In genomic region chr16:559411-560207, GRCh38 we compare ENCODE assay signal across 17 cellular contexts. TPM values are rescaled to one million over a fixed set of nuclear protein-coding genes. Genes with fewer than 3 reads are reported as not detected.
DNase-seq lines count a peak whose midpoint lies in the region; ATAC-seq, FAIRE-seq and TF ChIP-seq lines count a peak whose summit lies in the region.
"Had no signal": no experiment of that assay in that cellular context is flagged by ENCODE, and none has a peak within 500 bp of the region (broad histone marks: within the 10 kb centered on the region; RNA-seq: fewer than 3 reads in every experiment).

No MANE protein-coding gene starts in this region.

- no peak overlapping the region for H2AK5ac ChIP-seq in mesenchymal stem cell (ENCODE audit: low read length, severe bottlenecking)

- no peak for TF ChIP-seq RAD21 in HepG2 (CRISPR knock-in tag; IDR thresholded peaks at IDR 0.05)

- in situ Hi-C loops in HepG2 (cut with HindIII; ENCODE audit: extremely low pct_ligation_motif_present, low pct_unique_long_range_greater_than_20kb): no loop called here

- H3K79me2 ChIP-seq in HepG2 (ENCODE audit: insufficient read depth, low read length): no peaks in the 10 kb centered on the region

- no peak overlapping the region for H2BK5ac ChIP-seq in mesenchymal stem cell (ENCODE audit: low read depth, low read length, poor library complexity, severe bottlenecking)

- H3K4me3 ChIP-seq in HepG2 (replicated peaks in 1 of 3; ENCODE audit: insufficient read depth in 1 of 3, low read depth in 2 of 3, low read length in 3 of 3) (peak overlapping the region; percentile 5 to 67 (median 25)), right lobe of liver (no peak overlapping the region), kidney (ENCODE audit: low read length in 2 of 2) (no peak overlapping the region), mesenchymal stem cell (ENCODE audit: insufficient read depth in 1 of 2, low read depth in 1 of 2, low read length in 2 of 2) (no peak overlapping the region)
- H3K4me3 ChIP-seq: heart right ventricle, thoracic aorta had no signal

- H3K4me2 ChIP-seq in HepG2 (ENCODE audit: low read depth, low read length): peak overlapping the region; percentile 85
- H3K4me2 ChIP-seq in mesenchymal stem cell (ENCODE audit: low read length, poor library complexity, severe bottlenecking): no peak overlapping the region

- no peaks in the 10 kb centered on the region for H3K9me3 ChIP-seq in HepG2 (ENCODE audit: low read length)
- H3K9me3 ChIP-seq in right lobe of liver: no peaks in the 10 kb centered on the region
- no peaks in the 10 kb centered on the region for H3K9me3 ChIP-seq in kidney (ENCODE audit: control insufficient read depth in 1 of 2, low read length in 2 of 2)
- H3K9me3 ChIP-seq in mesenchymal stem cell (ENCODE audit: control insufficient read depth, low read length): no peaks in the 10 kb centered on the region
- H3K9me3 ChIP-seq: ascending aorta, heart right ventricle, thoracic aorta had no signal

- H3K36me3 Mint-ChIP-seq in WTC11: no peaks in the 10 kb centered on the region

- peaks cover 29% of the 10 kb centered on the region for H3K27me3 Mint-ChIP-seq in WTC11 (ENCODE audit: low read depth)

- H3K4me1 ChIP-seq in HepG2 (ENCODE audit: insufficient read depth, low read length) (peaks cover 72% of the 10 kb centered on the region), right lobe of liver (peaks cover 0 to 10% (median 0%) of the 10 kb centered on the region in 4 donors), kidney (ENCODE audit: control insufficient read depth in 1 of 2, insufficient read depth in 1 of 2, low read depth in 1 of 2, low read length in 2 of 2) (peaks cover 3 to 21% of the 10 kb centered on the region in 2 donors), mesenchymal stem cell (ENCODE audit: control insufficient read depth, insufficient read depth, low read depth, low read length) (peaks cover 33% of the 10 kb centered on the region)

- H3K9me3 Mint-ChIP-seq in WTC11: no peaks in the 10 kb centered on the region

- H3K27ac ChIP-seq in HepG2 (ENCODE audit: extremely low read length, insufficient read depth, low read length) (no peak overlapping the region), right lobe of liver (no peak overlapping the region), kidney (ENCODE audit: low read depth in 2 of 2, low read length in 2 of 2) (peak overlapping the region; percentile 32 to 53), mesenchymal stem cell (ENCODE audit: low read length, poor library complexity, severe bottlenecking) (no peak overlapping the region)
- H3K27ac ChIP-seq: ascending aorta, heart right ventricle, thoracic aorta had no signal

- H3K27me3 ChIP-seq in HepG2 (ENCODE audit: control insufficient read depth in 1 of 2, insufficient read depth in 2 of 2, low read length in 2 of 2) (peaks cover 14 to 49% of the 10 kb centered on the region in 2 experiments), right lobe of liver (no peaks in the 10 kb centered on the region), mesenchymal stem cell (ENCODE audit: control insufficient read depth in 1 of 2, insufficient read depth in 1 of 2, low read length in 2 of 2) (peaks cover 38 to 46% of the 10 kb centered on the region in 2 experiments)

- H2BK15ac ChIP-seq in mesenchymal stem cell (ENCODE audit: low read depth, poor library complexity, severe bottlenecking): no peak overlapping the region

- H3K79me1 ChIP-seq in mesenchymal stem cell (replicated peaks; ENCODE audit: low read length, poor library complexity, severe bottlenecking): no peaks in the 10 kb centered on the region

- POLR2A ChIA-PET in HepG2 (lab: Yijun Ruan, JAX) (interaction anchor here (0.5 to 2.3 kb wide), 5 partner anchors 17 to 862 kb away, joined by 3 to 17 read pairs (median 3); no protein-coding TSS in a partner anchor), WTC11 (lab: Charles Lee) (no interaction called here)

- H4K20me1 ChIP-seq in HepG2 (ENCODE audit: insufficient read depth, low read length): no peaks in the 10 kb centered on the region

- H3K14ac ChIP-seq in mesenchymal stem cell (ENCODE audit: low read length in 2 of 2): no peak overlapping the region

- CTCF ChIA-PET in HepG2 (lab: Yijun Ruan, JAX; ENCODE audit: low intra/inter-chr PET ratio, low total read pairs) (no interaction called here), WTC11 (lab: Charles Lee) (interaction anchor here (0.9 to 1.5 kb wide), 7 partner anchors 10 to 168 kb away, joined by 3 to 5 read pairs (median 4); no protein-coding TSS in a partner anchor)

- no peak overlapping the region for H2AFZ ChIP-seq in HepG2 (ENCODE audit: low read length)
- H2AFZ ChIP-seq in mesenchymal stem cell (ENCODE audit: low read depth, low read length): no peak overlapping the region

- no peak overlapping the region for H4K91ac ChIP-seq in mesenchymal stem cell (ENCODE audit: low read length)

- peak overlapping the region; percentile 49; the same call in 1 of the 2 replicates for H3K9ac ChIP-seq in HepG2 (ENCODE audit: insufficient read depth, low read depth, low read length)
- H3K9ac ChIP-seq in kidney (ENCODE audit: low read length in 2 of 2): no peak overlapping the region
- H3K9ac ChIP-seq in mesenchymal stem cell (ENCODE audit: low read length): no peak overlapping the region

- H2BK12ac ChIP-seq in mesenchymal stem cell (ENCODE audit: low read length in 2 of 2): no peak overlapping the region

- no TSS peak for BruUV-seq in HepG2 (replicated peaks; lab: Mats Ljungman, UMichigan)

- intact Hi-C loops in HepG2 (cut with micrococcal nuclease; ENCODE audit: unreplicated experiment) (no loop called here), right lobe of liver (cut with DNase I) (no loop called here), kidney (cut with DNase I) (no loop called here)

- no peak overlapping the region for H4K8ac ChIP-seq in mesenchymal stem cell (ENCODE audit: low read length)

- FAIRE-seq in HepG2 (lab: Jason Lieb, UNC) (no peak), kidney (lab: Jason Lieb, UNC) (no peak)
- FAIRE-seq: endometrium had no signal

- no peak overlapping the region for H2BK120ac ChIP-seq in mesenchymal stem cell (ENCODE audit: low read depth, low read length)

- ATAC-seq in HepG2: peak; percentile 41
- ATAC-seq in right lobe of liver: no peak
- peak; percentile 19 for ATAC-seq in WTC11
- no peak for ATAC-seq in GM18907 (IDR thresholded peaks at IDR 0.05; ENCODE audit: unreplicated experiment)
- ATAC-seq in HG03442 (IDR thresholded peaks at IDR 0.05; ENCODE audit: unreplicated experiment): no peak

- peak overlapping the region in 1 of 2 experiments; percentile 50 for H3K23ac ChIP-seq in mesenchymal stem cell (ENCODE audit: low read length in 2 of 2)

- WGBS in HepG2 (ENCODE audit: low lambda C conversion rate): 7% methylated on average over 13 of the region's 63 CpGs
- WGBS in right lobe of liver (ENCODE audit: insufficient coverage, low coverage, low lambda C conversion rate, missing lambda C conversion rate): 36% methylated on average over 6 of the region's 63 CpGs
- WGBS in mesenchymal stem cell: 19% methylated on average over 26 of the region's 63 CpGs

- H3K4ac ChIP-seq in mesenchymal stem cell (ENCODE audit: low read depth in 1 of 2, low read length in 2 of 2): no peak overlapping the region

- TF ChIP-seq POLR2A in HepG2 (IDR thresholded peaks at IDR 0.05; ENCODE audit: insufficient read depth in 1 of 2, low read depth in 2 of 2, low read length in 2 of 2) (no peak), right lobe of liver (IDR thresholded peaks at IDR 0.05) (no peak)

- H3K36me3 ChIP-seq in HepG2 (replicated peaks in 1 of 2; ENCODE audit: control insufficient read depth in 1 of 2, insufficient read depth in 2 of 2, low read length in 2 of 2) (no peaks in the 10 kb centered on the region), right lobe of liver (no peaks in the 10 kb centered on the region), kidney (ENCODE audit: control insufficient read depth in 1 of 2, insufficient read depth in 2 of 2, low read length in 2 of 2) (no peaks in the 10 kb centered on the region), mesenchymal stem cell (ENCODE audit: control insufficient read depth in 1 of 2, insufficient read depth in 2 of 2, low read depth in 1 of 2, low read length in 2 of 2) (peaks cover 0 to 13% of the 10 kb centered on the region in 2 experiments)
- H3K36me3 ChIP-seq: ascending aorta, heart right ventricle, thoracic aorta had no signal

- no peak for TF ChIP-seq EP300 in HepG2 (IDR thresholded peaks at IDR 0.05; ENCODE audit: low read depth in 2 of 2, low read length in 2 of 2)
- TF ChIP-seq EP300 in HepG2 (CRISPR knock-in tag; IDR thresholded peaks at IDR 0.05; ENCODE audit: borderline replicate concordance): no peak

- no peak overlapping the region for H3K27ac Mint-ChIP-seq in WTC11

- no peaks in the 10 kb centered on the region for H3K4me1 Mint-ChIP-seq in WTC11

- no peak overlapping the region for H3K18ac ChIP-seq in mesenchymal stem cell (ENCODE audit: low read depth in 1 of 2, low read length in 2 of 2)

- H3K4me3 Mint-ChIP-seq in WTC11: peak overlapping the region; percentile 62

- DNase-seq in HepG2 (ENCODE audit: low spot score) (no peak), right lobe of liver (no peak), WTC11 (ENCODE audit: low spot score) (no peak), kidney (no peak), NOMO-1 treated with DMSO at 0.1 percent for 48 hours (lab: John Stamatoyannopoulos, UW; ENCODE audit: unreplicated experiment) (no peak), mesenchymal stem cell (no peak)
- DNase-seq: EL, heart right ventricle, NCI-H1105, NCI-H2107, NCI-H748 treated with DMSO at 0.1 percent for 48 hours had no signal

- TF ChIP-seq CTCF in HepG2 (CRISPR knock-in tag; IDR thresholded peaks at IDR 0.05) (no peak), right lobe of liver (IDR thresholded peaks at IDR 0.05) (no peak), WTC11 (IDR thresholded peaks at IDR 0.05) (no peak), kidney (IDR thresholded peaks at IDR 0.05; ENCODE audit: borderline replicate concordance, extremely low read depth, insufficient read depth) (no peak)

RNA-seq across cellular contexts. Expression of gene PRR35, which starts 0.6 kb away (rescaled TPM):
- total RNA-seq in HepG2 (2016; rRNA removed; fragmentation: Illumina TruSeq; extraction: Trizol) (0.07 TPM in 1 of 2 replicates, not detected in the other), right lobe of liver (not detected), WTC11 (2021) (0.72 to 1.1 TPM (median 0.94 TPM) in 3 replicates), kidney (1.8 TPM)
- not detected in 2 replicates for total RNA-seq in HepG2 (2016; cell fraction: cytosol; rRNA removed; fragmentation: Illumina TruSeq; extraction: Trizol; ENCODE audit: low read depth)
- not detected in 2 replicates for total RNA-seq in HepG2 (2016; cell fraction: insoluble cytoplasmic fraction; rRNA removed; fragmentation: Illumina TruSeq; extraction: Trizol)
- not detected in 2 replicates for total RNA-seq in HepG2 (2016; cell fraction: membrane; rRNA removed; fragmentation: Illumina TruSeq; extraction: Trizol)
- total RNA-seq in HepG2 (2016; cell fraction: nucleus; rRNA removed; fragmentation: Illumina TruSeq; extraction: Trizol): not detected in 2 replicates
- polyA plus RNA-seq in HepG2 (2011; rRNA removed) (0.16 and 0.38 TPM in 2 replicates), kidney (ENCODE audit: insufficient read depth, low read depth, low replicate concordance) (24.4 TPM)
- polyA plus RNA-seq in HepG2 (2011; cell fraction: cytosol; rRNA removed): 0.23 and 0.28 TPM in 2 replicates
- polyA plus RNA-seq in HepG2 (2011; cell fraction: nucleus; rRNA removed): 0.81 and 1.2 TPM in 2 replicates
- 0.63 and 0.74 TPM in 2 replicates for polyA plus RNA-seq in HepG2 (2012)
- not detected in 2 replicates for polyA plus RNA-seq in HepG2 (2016; cell fraction: cytosol; fragmentation: Illumina TruSeq; extraction: Trizol; ENCODE audit: low read depth)
- not detected in 2 replicates for polyA plus RNA-seq in HepG2 (2016; cell fraction: insoluble cytoplasmic fraction; fragmentation: Illumina TruSeq; extraction: Trizol; ENCODE audit: low read depth)
- polyA plus RNA-seq in HepG2 (2016; cell fraction: membrane; fragmentation: Illumina TruSeq; extraction: Trizol; ENCODE audit: low read depth): not detected in 2 replicates
- polyA plus RNA-seq in HepG2 (2016; cell fraction: nucleus; fragmentation: Illumina TruSeq; extraction: Trizol; ENCODE audit: insufficient read depth, low read depth): not detected in 2 replicates
- 0.12 TPM in 1 of 2 replicates, not detected in the other for polyA minus RNA-seq in HepG2 (2011; rRNA and poly(A)+ RNA removed; ENCODE audit: low replicate concordance)
- 0.35 and 0.40 TPM in 2 replicates for polyA minus RNA-seq in HepG2 (2011; cell fraction: cytosol; rRNA and poly(A)+ RNA removed)
- polyA minus RNA-seq in HepG2 (2011; cell fraction: nucleus; rRNA and poly(A)+ RNA removed): not detected in 2 replicates
- polyA plus RNA-seq in mesenchymal stem cell (2013, experiment 1 of 2): 0.03 TPM
- not detected for polyA plus RNA-seq in mesenchymal stem cell (2013, experiment 2 of 2)
- total RNA-seq: ascending aorta, heart right ventricle had no signal
- polyA plus RNA-seq: AG04450, heart right ventricle had no signal

RNA-seq across cellular contexts. Expression of gene NHLRC4, which starts 7.2 kb away (rescaled TPM):
- total RNA-seq in HepG2 (2016; rRNA removed; fragmentation: Illumina TruSeq; extraction: Trizol) (0.40 and 0.48 TPM in 2 replicates), right lobe of liver (under 1 TPM in 5 of 6 experiments, not detected in 1; 0.12 to 0.33 (median 0.28) TPM), WTC11 (2021) (0.76 to 0.92 TPM (median 0.87 TPM) in 3 replicates), kidney (3.3 TPM)
- not detected in 2 replicates for total RNA-seq in HepG2 (2016; cell fraction: cytosol; rRNA removed; fragmentation: Illumina TruSeq; extraction: Trizol; ENCODE audit: low read depth)
- 0.33 and 0.45 TPM in 2 replicates for total RNA-seq in HepG2 (2016; cell fraction: insoluble cytoplasmic fraction; rRNA removed; fragmentation: Illumina TruSeq; extraction: Trizol)
- 0.10 and 0.22 TPM in 2 replicates for total RNA-seq in HepG2 (2016; cell fraction: membrane; rRNA removed; fragmentation: Illumina TruSeq; extraction: Trizol)
- total RNA-seq in HepG2 (2016; cell fraction: nucleus; rRNA removed; fragmentation: Illumina TruSeq; extraction: Trizol): 0.22 TPM in 1 of 2 replicates, not detected in the other
- polyA plus RNA-seq in HepG2 (2011; rRNA removed) (0.59 and 1.1 TPM in 2 replicates), kidney (ENCODE audit: insufficient read depth, low read depth, low replicate concordance) (17.4 TPM)
- polyA plus RNA-seq in HepG2 (2011; cell fraction: cytosol; rRNA removed): 0.71 and 1.2 TPM in 2 replicates
- polyA plus RNA-seq in HepG2 (2011; cell fraction: nucleus; rRNA removed): 1.3 and 1.7 TPM in 2 replicates
- polyA plus RNA-seq in HepG2 (2012): 1.4 and 1.5 TPM in 2 replicates
- polyA plus RNA-seq in HepG2 (2016; cell fraction: cytosol; fragmentation: Illumina TruSeq; extraction: Trizol; ENCODE audit: low read depth): 0.09 TPM in 1 of 2 replicates, not detected in the other
- polyA plus RNA-seq in HepG2 (2016; cell fraction: insoluble cytoplasmic fraction; fragmentation: Illumina TruSeq; extraction: Trizol; ENCODE audit: low read depth): 0.26 TPM in 2 replicates
- polyA plus RNA-seq in HepG2 (2016; cell fraction: membrane; fragmentation: Illumina TruSeq; extraction: Trizol; ENCODE audit: low read depth): not detected in 2 replicates
- polyA plus RNA-seq in HepG2 (2016; cell fraction: nucleus; fragmentation: Illumina TruSeq; extraction: Trizol; ENCODE audit: insufficient read depth, low read depth): not detected in 2 replicates
- polyA minus RNA-seq in HepG2 (2011; rRNA and poly(A)+ RNA removed; ENCODE audit: low replicate concordance): 1.4 TPM in 1 of 2 replicates, not detected in the other
- polyA minus RNA-seq in HepG2 (2011; cell fraction: cytosol; rRNA and poly(A)+ RNA removed): 0.40 and 0.88 TPM in 2 replicates
- 0.13 and 0.25 TPM in 2 replicates for polyA minus RNA-seq in HepG2 (2011; cell fraction: nucleus; rRNA and poly(A)+ RNA removed)
- 0.62 TPM for polyA plus RNA-seq in mesenchymal stem cell (2013, experiment 1 of 2)
- 0.64 TPM for polyA plus RNA-seq in mesenchymal stem cell (2013, experiment 2 of 2)
- total RNA-seq: ascending aorta had no signal

RNA-seq across cellular contexts. Expression of gene PIGQ, which starts 10.2 kb away (rescaled TPM):
- total RNA-seq in HepG2 (2016; rRNA removed; fragmentation: Illumina TruSeq; extraction: Trizol) (8.4 and 19.7 TPM in 2 replicates), right lobe of liver (10 to 100 TPM; 19.5 to 32.0 (median 27.8) TPM), WTC11 (2021) (57.7 to 63.7 TPM (median 60.8 TPM) in 3 replicates), kidney (92.9 TPM)
- total RNA-seq in HepG2 (2016; cell fraction: cytosol; rRNA removed; fragmentation: Illumina TruSeq; extraction: Trizol; ENCODE audit: low read depth): 7.5 and 10.0 TPM in 2 replicates
- total RNA-seq in HepG2 (2016; cell fraction: insoluble cytoplasmic fraction; rRNA removed; fragmentation: Illumina TruSeq; extraction: Trizol): 7.4 and 18.9 TPM in 2 replicates
- total RNA-seq in HepG2 (2016; cell fraction: membrane; rRNA removed; fragmentation: Illumina TruSeq; extraction: Trizol): 13.0 and 18.2 TPM in 2 replicates
- 16.8 and 19.0 TPM in 2 replicates for total RNA-seq in HepG2 (2016; cell fraction: nucleus; rRNA removed; fragmentation: Illumina TruSeq; extraction: Trizol)
- polyA plus RNA-seq in HepG2 (2011; rRNA removed) (7.7 and 13.6 TPM in 2 replicates), kidney (ENCODE audit: insufficient read depth, low read depth, low replicate concordance) (118 TPM)
- polyA plus RNA-seq in HepG2 (2011; cell fraction: cytosol; rRNA removed): 7.2 and 11.6 TPM in 2 replicates
- polyA plus RNA-seq in HepG2 (2011; cell fraction: nucleus; rRNA removed): 70.8 and 80.2 TPM in 2 replicates
- polyA plus RNA-seq in HepG2 (2012): 6.7 and 8.5 TPM in 2 replicates
- polyA plus RNA-seq in HepG2 (2016; cell fraction: cytosol; fragmentation: Illumina TruSeq; extraction: Trizol; ENCODE audit: low read depth): 6.3 and 7.2 TPM in 2 replicates
- polyA plus RNA-seq in HepG2 (2016; cell fraction: insoluble cytoplasmic fraction; fragmentation: Illumina TruSeq; extraction: Trizol; ENCODE audit: low read depth): 6.9 and 8.3 TPM in 2 replicates
- polyA plus RNA-seq in HepG2 (2016; cell fraction: membrane; fragmentation: Illumina TruSeq; extraction: Trizol; ENCODE audit: low read depth): 10.4 and 10.8 TPM in 2 replicates
- polyA plus RNA-seq in HepG2 (2016; cell fraction: nucleus; fragmentation: Illumina TruSeq; extraction: Trizol; ENCODE audit: insufficient read depth, low read depth): 31.7 and 36.7 TPM in 2 replicates
- 38.0 and 89.1 TPM in 2 replicates for polyA minus RNA-seq in HepG2 (2011; rRNA and poly(A)+ RNA removed; ENCODE audit: low replicate concordance)
- 8.1 and 11.1 TPM in 2 replicates for polyA minus RNA-seq in HepG2 (2011; cell fraction: cytosol; rRNA and poly(A)+ RNA removed)
- polyA minus RNA-seq in HepG2 (2011; cell fraction: nucleus; rRNA and poly(A)+ RNA removed): 13.6 and 14.0 TPM in 2 replicates
- polyA plus RNA-seq in mesenchymal stem cell (2013, experiment 1 of 2): 18.5 TPM
- polyA plus RNA-seq in mesenchymal stem cell (2013, experiment 2 of 2): 17.1 TPM

RNA-seq across cellular contexts. Expression of gene RAB40C, which starts 30.3 kb away (rescaled TPM):
- total RNA-seq in HepG2 (2016; rRNA removed; fragmentation: Illumina TruSeq; extraction: Trizol): 8.2 and 11.5 TPM in 2 replicates
- 3.9 TPM in 2 replicates for total RNA-seq in HepG2 (2016; cell fraction: cytosol; rRNA removed; fragmentation: Illumina TruSeq; extraction: Trizol; ENCODE audit: low read depth)
- total RNA-seq in HepG2 (2016; cell fraction: insoluble cytoplasmic fraction; rRNA removed; fragmentation: Illumina TruSeq; extraction: Trizol): 7.7 and 10.5 TPM in 2 replicates
- 9.2 and 9.7 TPM in 2 replicates for total RNA-seq in HepG2 (2016; cell fraction: membrane; rRNA removed; fragmentation: Illumina TruSeq; extraction: Trizol)
- 6.0 and 7.3 TPM in 2 replicates for total RNA-seq in HepG2 (2016; cell fraction: nucleus; rRNA removed; fragmentation: Illumina TruSeq; extraction: Trizol)
- polyA plus RNA-seq in HepG2 (2011; rRNA removed): 7.7 and 10.6 TPM in 2 replicates
- 6.0 and 10.4 TPM in 2 replicates for polyA plus RNA-seq in HepG2 (2011; cell fraction: cytosol; rRNA removed)
- 25.9 TPM in 2 replicates for polyA plus RNA-seq in HepG2 (2011; cell fraction: nucleus; rRNA removed)
- 7.0 and 9.0 TPM in 2 replicates for polyA plus RNA-seq in HepG2 (2012)
- 2.5 and 2.9 TPM in 2 replicates for polyA plus RNA-seq in HepG2 (2016; cell fraction: cytosol; fragmentation: Illumina TruSeq; extraction: Trizol; ENCODE audit: low read depth)
- 8.9 and 11.2 TPM in 2 replicates for polyA plus RNA-seq in HepG2 (2016; cell fraction: insoluble cytoplasmic fraction; fragmentation: Illumina TruSeq; extraction: Trizol; ENCODE audit: low read depth)
- polyA plus RNA-seq in HepG2 (2016; cell fraction: membrane; fragmentation: Illumina TruSeq; extraction: Trizol; ENCODE audit: low read depth): 6.5 and 6.8 TPM in 2 replicates
- polyA plus RNA-seq in HepG2 (2016; cell fraction: nucleus; fragmentation: Illumina TruSeq; extraction: Trizol; ENCODE audit: insufficient read depth, low read depth): 20.2 and 22.4 TPM in 2 replicates
- polyA minus RNA-seq in HepG2 (2011; rRNA and poly(A)+ RNA removed; ENCODE audit: low replicate concordance): 15.3 and 16.9 TPM in 2 replicates
- 5.5 and 7.3 TPM in 2 replicates for polyA minus RNA-seq in HepG2 (2011; cell fraction: cytosol; rRNA and poly(A)+ RNA removed)
- polyA minus RNA-seq in HepG2 (2011; cell fraction: nucleus; rRNA and poly(A)+ RNA removed): 3.4 and 4.0 TPM in 2 replicates
- 10 to 100 TPM in 5 of 6 experiments, 1 to 10 TPM in 1; 10.0 to 14.1 (median 12.0) TPM for total RNA-seq in right lobe of liver
- 22.5 to 28.0 TPM (median 26.2 TPM) in 3 replicates for total RNA-seq in WTC11 (2021)
- total RNA-seq in kidney: 24.0 TPM
- polyA plus RNA-seq in kidney (ENCODE audit: insufficient read depth, low read depth, low replicate concordance): 18.1 TPM
- 11.2 TPM for polyA plus RNA-seq in mesenchymal stem cell (2013, experiment 1 of 2)
- 12.0 TPM for polyA plus RNA-seq in mesenchymal stem cell (2013, experiment 2 of 2)

RNA-seq across cellular contexts. Expression of gene CAPN15, which starts 32.1 kb away (rescaled TPM):
- total RNA-seq in HepG2 (2016; rRNA removed; fragmentation: Illumina TruSeq; extraction: Trizol) (15.0 and 24.5 TPM in 2 replicates), right lobe of liver (10 to 100 TPM; 17.3 to 34.3 (median 23.3) TPM), WTC11 (2021) (89.3 to 110 TPM (median 93.8 TPM) in 3 replicates), kidney (52.9 TPM)
- 4.2 and 4.4 TPM in 2 replicates for total RNA-seq in HepG2 (2016; cell fraction: cytosol; rRNA removed; fragmentation: Illumina TruSeq; extraction: Trizol; ENCODE audit: low read depth)
- 12.6 and 24.1 TPM in 2 replicates for total RNA-seq in HepG2 (2016; cell fraction: insoluble cytoplasmic fraction; rRNA removed; fragmentation: Illumina TruSeq; extraction: Trizol)
- 16.3 and 16.4 TPM in 2 replicates for total RNA-seq in HepG2 (2016; cell fraction: membrane; rRNA removed; fragmentation: Illumina TruSeq; extraction: Trizol)
- total RNA-seq in HepG2 (2016; cell fraction: nucleus; rRNA removed; fragmentation: Illumina TruSeq; extraction: Trizol): 14.9 and 20.4 TPM in 2 replicates
- polyA plus RNA-seq in HepG2 (2011; rRNA removed) (14.9 and 22.2 TPM in 2 replicates), kidney (ENCODE audit: insufficient read depth, low read depth, low replicate concordance) (17.9 TPM)
- polyA plus RNA-seq in HepG2 (2011; cell fraction: cytosol; rRNA removed): 11.3 and 22.6 TPM in 2 replicates
- 103 and 145 TPM in 2 replicates for polyA plus RNA-seq in HepG2 (2011; cell fraction: nucleus; rRNA removed)
- 17.6 and 19.5 TPM in 2 replicates for polyA plus RNA-seq in HepG2 (2012)
- 5.8 and 6.0 TPM in 2 replicates for polyA plus RNA-seq in HepG2 (2016; cell fraction: cytosol; fragmentation: Illumina TruSeq; extraction: Trizol; ENCODE audit: low read depth)
- polyA plus RNA-seq in HepG2 (2016; cell fraction: insoluble cytoplasmic fraction; fragmentation: Illumina TruSeq; extraction: Trizol; ENCODE audit: low read depth): 20.7 and 26.7 TPM in 2 replicates
- polyA plus RNA-seq in HepG2 (2016; cell fraction: membrane; fragmentation: Illumina TruSeq; extraction: Trizol; ENCODE audit: low read depth): 16.3 and 19.3 TPM in 2 replicates
- 67.7 and 68.0 TPM in 2 replicates for polyA plus RNA-seq in HepG2 (2016; cell fraction: nucleus; fragmentation: Illumina TruSeq; extraction: Trizol; ENCODE audit: insufficient read depth, low read depth)
- polyA minus RNA-seq in HepG2 (2011; rRNA and poly(A)+ RNA removed; ENCODE audit: low replicate concordance): 22.1 and 60.1 TPM in 2 replicates
- 39.5 and 41.1 TPM in 2 replicates for polyA minus RNA-seq in HepG2 (2011; cell fraction: cytosol; rRNA and poly(A)+ RNA removed)
- 16.0 and 18.4 TPM in 2 replicates for polyA minus RNA-seq in HepG2 (2011; cell fraction: nucleus; rRNA and poly(A)+ RNA removed)
- polyA plus RNA-seq in mesenchymal stem cell (2013, experiment 1 of 2): 22.1 TPM
- 19.9 TPM for polyA plus RNA-seq in mesenchymal stem cell (2013, experiment 2 of 2)

Comparison
In these comparisons a context has a peak if more than half of its experiments do, and no peak if none do; other contexts are left out.
1. ATAC-seq: peak in HepG2 (single experiment) and WTC11 (single experiment); none in right lobe of liver (0 of 4), GM18907 (single experiment) and HG03442 (single experiment).
2. H3K4me3 ChIP-seq: peak in HepG2 (3 of 3); none in right lobe of liver (0 of 3), kidney (0 of 2) and mesenchymal stem cell (0 of 2).
3. H3K27ac ChIP-seq: peak in kidney (2 of 2); none in HepG2 (single experiment), right lobe of liver (0 of 3) and mesenchymal stem cell (single experiment).